In the genomic region with DNA sequence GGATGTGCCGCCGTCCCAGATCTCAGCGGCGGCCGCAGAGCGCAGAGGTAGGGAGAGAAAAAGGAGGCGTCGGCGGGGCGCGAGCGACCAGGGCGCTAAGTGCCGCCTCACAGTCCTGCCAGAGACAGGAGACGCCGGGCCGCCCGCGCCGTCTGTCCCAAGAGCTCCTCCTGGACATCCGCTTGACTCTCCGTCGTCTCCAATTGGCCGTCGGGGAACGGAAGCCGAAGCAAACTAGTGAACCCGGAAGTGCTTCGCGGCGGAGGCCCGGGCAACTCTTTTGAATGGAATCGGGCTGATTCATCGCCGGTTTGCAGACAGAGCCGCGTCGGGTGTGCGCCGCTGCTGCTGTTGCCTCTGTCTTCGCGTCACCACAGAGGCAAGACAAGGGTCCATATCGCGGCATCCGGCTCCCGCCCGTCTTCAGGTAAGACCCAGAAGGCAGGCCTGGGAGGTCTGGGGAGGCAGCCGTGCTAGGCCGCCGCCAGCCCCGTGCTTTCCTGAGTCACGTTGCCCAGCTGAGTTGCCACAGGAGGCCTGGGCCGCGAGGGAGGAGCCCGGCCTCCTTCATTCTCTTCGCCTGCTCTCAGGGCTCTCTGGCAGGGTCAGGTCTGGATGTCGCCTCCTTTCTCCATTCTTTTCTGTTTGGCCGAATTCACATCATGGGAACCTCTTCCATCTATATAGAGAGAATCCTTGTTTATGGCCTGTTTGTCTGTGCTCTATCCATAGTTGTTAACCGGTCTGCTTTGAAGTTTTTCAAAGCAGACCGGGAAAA, we compare ENCODE assay signal across 1 cellular context.
TF ChIP-seq lines count a peak whose summit lies in the region.

TSS of gene PSMD14 (plus strand) at position 248 of the 778 bp plus-strand sequence. CDS start 10,401 bp downstream, outside the sequence.

TF ChIP-seq in HepG2, 621 proteins besides CTCF, POLR2A, EP300 and RAD21 (continued from another document and continues in another):
- 0 out of 2 replicates have a peak, but pooled peaks have one; percentile 76 for TF ChIP-seq CBFB (CRISPR knock-in tag; IDR thresholded peaks at IDR 0.05)
- TF ChIP-seq ZNF790 (CRISPR knock-in tag; IDR thresholded peaks at IDR 0.05; ENCODE audit: borderline replicate concordance), result peak; percentile 85; the same call in 1 of the 2 replicates
- TF ChIP-seq TOPORS (CRISPR knock-in tag; IDR thresholded peaks at IDR 0.05), result 0 out of 2 replicates have a peak, but pooled peaks have one; percentile 34
- TF ChIP-seq NFYB (CRISPR knock-in tag; IDR thresholded peaks at IDR 0.05), result peak; percentile 85
- peak; percentile 92; the same call in 1 of the 2 replicates for TF ChIP-seq ZNF337 (CRISPR knock-in tag; IDR thresholded peaks at IDR 0.05; ENCODE audit: borderline replicate concordance, low read depth)
- TF ChIP-seq RCOR2 (CRISPR knock-in tag; IDR thresholded peaks at IDR 0.05), result peak; percentile 84
- peak; percentile 56; the same call in 1 of the 2 replicates for TF ChIP-seq ZNF644 (CRISPR knock-in tag; IDR thresholded peaks at IDR 0.05; ENCODE audit: low read depth)
- peak; percentile 85 for TF ChIP-seq FOXK1 (CRISPR knock-in tag; IDR thresholded peaks at IDR 0.05; ENCODE audit: borderline replicate concordance, low read depth)
- peak; percentile 65 for TF ChIP-seq NCOA2 (CRISPR knock-in tag; IDR thresholded peaks at IDR 0.05)
- peak; percentile 95 for TF ChIP-seq HOMEZ (CRISPR knock-in tag; IDR thresholded peaks at IDR 0.05; ENCODE audit: low read depth)
- no peak for TF ChIP-seq ZNF674 (CRISPR knock-in tag; IDR thresholded peaks at IDR 0.05; ENCODE audit: low read depth)
- TF ChIP-seq EHMT2 (IDR thresholded peaks at IDR 0.05; ENCODE audit: borderline replicate concordance, low read depth, low read length), result no peak; the same call in 1 of the 2 replicates
- TF ChIP-seq, protein P1, sequence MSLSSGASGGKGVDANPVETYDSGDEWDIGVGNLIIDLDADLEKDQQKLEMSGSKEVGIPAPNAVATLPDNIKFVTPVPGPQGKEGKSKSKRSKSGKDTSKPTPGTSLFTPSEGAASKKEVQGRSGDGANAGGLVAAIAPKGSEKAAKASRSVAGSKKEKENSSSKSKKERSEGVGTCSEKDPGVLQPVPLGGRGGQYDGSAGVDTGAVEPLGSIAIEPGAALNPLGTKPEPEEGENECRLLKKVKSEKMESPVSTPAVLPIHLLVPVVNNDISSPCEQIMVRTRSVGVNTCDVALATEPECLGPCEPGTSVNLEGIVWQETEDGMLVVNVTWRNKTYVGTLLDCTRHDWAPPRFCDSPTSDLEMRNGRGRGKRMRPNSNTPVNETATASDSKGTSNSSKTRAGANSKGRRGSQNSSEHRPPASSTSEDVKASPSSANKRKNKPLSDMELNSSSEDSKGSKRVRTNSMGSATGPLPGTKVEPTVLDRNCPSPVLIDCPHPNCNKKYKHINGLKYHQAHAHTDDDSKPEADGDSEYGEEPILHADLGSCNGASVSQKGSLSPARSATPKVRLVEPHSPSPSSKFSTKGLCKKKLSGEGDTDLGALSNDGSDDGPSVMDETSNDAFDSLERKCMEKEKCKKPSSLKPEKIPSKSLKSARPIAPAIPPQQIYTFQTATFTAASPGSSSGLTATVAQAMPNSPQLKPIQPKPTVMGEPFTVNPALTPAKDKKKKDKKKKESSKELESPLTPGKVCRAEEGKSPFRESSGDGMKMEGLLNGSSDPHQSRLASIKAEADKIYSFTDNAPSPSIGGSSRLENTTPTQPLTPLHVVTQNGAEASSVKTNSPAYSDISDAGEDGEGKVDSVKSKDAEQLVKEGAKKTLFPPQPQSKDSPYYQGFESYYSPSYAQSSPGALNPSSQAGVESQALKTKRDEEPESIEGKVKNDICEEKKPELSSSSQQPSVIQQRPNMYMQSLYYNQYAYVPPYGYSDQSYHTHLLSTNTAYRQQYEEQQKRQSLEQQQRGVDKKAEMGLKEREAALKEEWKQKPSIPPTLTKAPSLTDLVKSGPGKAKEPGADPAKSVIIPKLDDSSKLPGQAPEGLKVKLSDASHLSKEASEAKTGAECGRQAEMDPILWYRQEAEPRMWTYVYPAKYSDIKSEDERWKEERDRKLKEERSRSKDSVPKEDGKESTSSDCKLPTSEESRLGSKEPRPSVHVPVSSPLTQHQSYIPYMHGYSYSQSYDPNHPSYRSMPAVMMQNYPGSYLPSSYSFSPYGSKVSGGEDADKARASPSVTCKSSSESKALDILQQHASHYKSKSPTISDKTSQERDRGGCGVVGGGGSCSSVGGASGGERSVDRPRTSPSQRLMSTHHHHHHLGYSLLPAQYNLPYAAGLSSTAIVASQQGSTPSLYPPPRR (CRISPR knock-in tag; IDR thresholded peaks at IDR 0.05; ENCODE audit: borderline replicate concordance), result peak; percentile 54; the same call in 1 of the 2 replicates
- TF ChIP-seq ZNF441 (CRISPR knock-in tag; IDR thresholded peaks at IDR 0.05; ENCODE audit: borderline replicate concordance), result peak; percentile 73; the same call in 1 of the 2 replicates
- peak; percentile 31; the same call in 1 of the 2 replicates for TF ChIP-seq NCOR1 (IDR thresholded peaks at IDR 0.05; ENCODE audit: borderline replicate concordance, low read length)
- peak; percentile 94 for TF ChIP-seq AHR (CRISPR knock-in tag; IDR thresholded peaks at IDR 0.05)
- TF ChIP-seq, protein P2, sequence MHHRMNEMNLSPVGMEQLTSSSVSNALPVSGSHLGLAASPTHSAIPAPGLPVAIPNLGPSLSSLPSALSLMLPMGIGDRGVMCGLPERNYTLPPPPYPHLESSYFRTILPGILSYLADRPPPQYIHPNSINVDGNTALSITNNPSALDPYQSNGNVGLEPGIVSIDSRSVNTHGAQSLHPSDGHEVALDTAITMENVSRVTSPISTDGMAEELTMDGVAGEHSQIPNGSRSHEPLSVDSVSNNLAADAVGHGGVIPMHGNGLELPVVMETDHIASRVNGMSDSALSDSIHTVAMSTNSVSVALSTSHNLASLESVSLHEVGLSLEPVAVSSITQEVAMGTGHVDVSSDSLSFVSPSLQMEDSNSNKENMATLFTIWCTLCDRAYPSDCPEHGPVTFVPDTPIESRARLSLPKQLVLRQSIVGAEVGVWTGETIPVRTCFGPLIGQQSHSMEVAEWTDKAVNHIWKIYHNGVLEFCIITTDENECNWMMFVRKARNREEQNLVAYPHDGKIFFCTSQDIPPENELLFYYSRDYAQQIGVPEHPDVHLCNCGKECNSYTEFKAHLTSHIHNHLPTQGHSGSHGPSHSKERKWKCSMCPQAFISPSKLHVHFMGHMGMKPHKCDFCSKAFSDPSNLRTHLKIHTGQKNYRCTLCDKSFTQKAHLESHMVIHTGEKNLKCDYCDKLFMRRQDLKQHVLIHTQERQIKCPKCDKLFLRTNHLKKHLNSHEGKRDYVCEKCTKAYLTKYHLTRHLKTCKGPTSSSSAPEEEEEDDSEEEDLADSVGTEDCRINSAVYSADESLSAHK (CRISPR knock-in tag; IDR thresholded peaks at IDR 0.05; ENCODE audit: borderline replicate concordance), result no peak
- 0 out of 2 replicates have a peak, but pooled peaks have one; percentile 60 for TF ChIP-seq ZNF780A (CRISPR knock-in tag; IDR thresholded peaks at IDR 0.05)
- TF ChIP-seq ATAD3A (CRISPR knock-in tag; IDR thresholded peaks at IDR 0.05), result no peak; the same call in 1 of the 2 replicates
- peak; percentile 89; the same call in 1 of the 2 replicates for TF ChIP-seq SMYD3 (CRISPR knock-in tag; IDR thresholded peaks at IDR 0.05)
- no peak for TF ChIP-seq TBP (CRISPR knock-in tag; IDR thresholded peaks at IDR 0.05)
- peak; percentile 64 for TF ChIP-seq MIXL1 (CRISPR knock-in tag; IDR thresholded peaks at IDR 0.05)
- TF ChIP-seq, protein P3, sequence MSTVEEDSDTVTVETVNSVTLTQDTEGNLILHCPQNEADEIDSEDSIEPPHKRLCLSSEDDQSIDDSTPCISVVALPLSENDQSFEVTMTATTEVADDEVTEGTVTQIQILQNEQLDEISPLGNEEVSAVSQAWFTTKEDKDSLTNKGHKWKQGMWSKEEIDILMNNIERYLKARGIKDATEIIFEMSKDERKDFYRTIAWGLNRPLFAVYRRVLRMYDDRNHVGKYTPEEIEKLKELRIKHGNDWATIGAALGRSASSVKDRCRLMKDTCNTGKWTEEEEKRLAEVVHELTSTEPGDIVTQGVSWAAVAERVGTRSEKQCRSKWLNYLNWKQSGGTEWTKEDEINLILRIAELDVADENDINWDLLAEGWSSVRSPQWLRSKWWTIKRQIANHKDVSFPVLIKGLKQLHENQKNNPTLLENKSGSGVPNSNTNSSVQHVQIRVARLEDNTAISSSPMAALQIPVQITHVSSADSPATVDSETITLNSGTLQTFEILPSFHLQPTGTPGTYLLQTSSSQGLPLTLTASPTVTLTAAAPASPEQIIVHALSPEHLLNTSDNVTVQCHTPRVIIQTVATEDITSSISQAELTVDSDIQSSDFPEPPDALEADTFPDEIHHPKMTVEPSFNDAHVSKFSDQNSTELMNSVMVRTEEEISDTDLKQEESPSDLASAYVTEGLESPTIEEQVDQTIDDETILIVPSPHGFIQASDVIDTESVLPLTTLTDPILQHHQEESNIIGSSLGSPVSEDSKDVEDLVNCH (CRISPR knock-in tag; IDR thresholded peaks at IDR 0.05), result no peak
- TF ChIP-seq RNF2 (conservative IDR thresholded peaks at IDR 0.05; ENCODE audit: low read depth), result peak; percentile 92
- TF ChIP-seq SIX1 (CRISPR knock-in tag; IDR thresholded peaks at IDR 0.05; ENCODE audit: borderline replicate concordance), result no peak
- peak; percentile 92; the same call in 1 of the 2 replicates for TF ChIP-seq ZNF232 (CRISPR knock-in tag; IDR thresholded peaks at IDR 0.05; ENCODE audit: borderline replicate concordance)
- no peak for TF ChIP-seq ZFP36 (IDR thresholded peaks at IDR 0.05; ENCODE audit: borderline replicate concordance, low read depth, low read length, partially characterized antibody)
- no peak for TF ChIP-seq ZNF251 (CRISPR knock-in tag; IDR thresholded peaks at IDR 0.05)
- TF ChIP-seq ZNF678 (CRISPR knock-in tag; IDR thresholded peaks at IDR 0.05), result peak; percentile 97
- TF ChIP-seq, protein P4, sequence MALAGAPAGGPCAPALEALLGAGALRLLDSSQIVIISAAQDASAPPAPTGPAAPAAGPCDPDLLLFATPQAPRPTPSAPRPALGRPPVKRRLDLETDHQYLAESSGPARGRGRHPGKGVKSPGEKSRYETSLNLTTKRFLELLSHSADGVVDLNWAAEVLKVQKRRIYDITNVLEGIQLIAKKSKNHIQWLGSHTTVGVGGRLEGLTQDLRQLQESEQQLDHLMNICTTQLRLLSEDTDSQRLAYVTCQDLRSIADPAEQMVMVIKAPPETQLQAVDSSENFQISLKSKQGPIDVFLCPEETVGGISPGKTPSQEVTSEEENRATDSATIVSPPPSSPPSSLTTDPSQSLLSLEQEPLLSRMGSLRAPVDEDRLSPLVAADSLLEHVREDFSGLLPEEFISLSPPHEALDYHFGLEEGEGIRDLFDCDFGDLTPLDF (CRISPR knock-in tag; IDR thresholded peaks at IDR 0.05), result peak; percentile 58
- TF ChIP-seq, protein P5, sequence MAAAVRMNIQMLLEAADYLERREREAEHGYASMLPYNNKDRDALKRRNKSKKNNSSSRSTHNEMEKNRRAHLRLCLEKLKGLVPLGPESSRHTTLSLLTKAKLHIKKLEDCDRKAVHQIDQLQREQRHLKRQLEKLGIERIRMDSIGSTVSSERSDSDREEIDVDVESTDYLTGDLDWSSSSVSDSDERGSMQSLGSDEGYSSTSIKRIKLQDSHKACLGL (CRISPR knock-in tag; IDR thresholded peaks at IDR 0.05), result peak; percentile 97; the same call in 1 of the 2 replicates
- TF ChIP-seq SP5 (CRISPR knock-in tag; IDR thresholded peaks at IDR 0.05; ENCODE audit: borderline replicate concordance, low read depth), result no peak; the same call in 1 of the 2 replicates
- peak; percentile 96 for TF ChIP-seq RBFOX2 (IDR thresholded peaks at IDR 0.05; ENCODE audit: low read depth, low read length)
- TF ChIP-seq GRHL1 (CRISPR knock-in tag; conservative IDR thresholded peaks at IDR 0.05), result no peak
- TF ChIP-seq GPN1 (CRISPR knock-in tag; IDR thresholded peaks at IDR 0.05; ENCODE audit: borderline replicate concordance), result no peak
- no peak; the same call in 1 of the 2 replicates for TF ChIP-seq ZNF414 (CRISPR knock-in tag; IDR thresholded peaks at IDR 0.05)
- TF ChIP-seq FOSL2 (CRISPR knock-in tag; IDR thresholded peaks at IDR 0.05), result peak; percentile 94
- peak; percentile 96 for TF ChIP-seq TGIF2 (CRISPR knock-in tag; IDR thresholded peaks at IDR 0.05)
- TF ChIP-seq ELF3 (CRISPR knock-in tag; IDR thresholded peaks at IDR 0.05), result peak; percentile 97
- peak; percentile 80 for TF ChIP-seq ZNF160 (CRISPR knock-in tag; IDR thresholded peaks at IDR 0.05)
- TF ChIP-seq SMARCE1 (IDR thresholded peaks at IDR 0.05; ENCODE audit: borderline replicate concordance), result no peak
- no peak for TF ChIP-seq ZFP82 (CRISPR knock-in tag; IDR thresholded peaks at IDR 0.05; ENCODE audit: borderline replicate concordance)
- TF ChIP-seq CHD2 (IDR thresholded peaks at IDR 0.05; ENCODE audit: low read depth, low read length), result no peak
- TF ChIP-seq ZNF430 (CRISPR knock-in tag; IDR thresholded peaks at IDR 0.05), result peak; percentile 98
- 0 out of 2 replicates have a peak, but pooled peaks have one; percentile 51 for TF ChIP-seq REXO4 (CRISPR knock-in tag; IDR thresholded peaks at IDR 0.05; ENCODE audit: borderline replicate concordance)
- no peak for TF ChIP-seq ZNF432 (CRISPR knock-in tag; IDR thresholded peaks at IDR 0.05; ENCODE audit: borderline replicate concordance)
- no peak for TF ChIP-seq ARNT (IDR thresholded peaks at IDR 0.05)
- peak; percentile 95 for TF ChIP-seq ZNF883 (CRISPR knock-in tag; IDR thresholded peaks at IDR 0.05; ENCODE audit: not compliant biosample characterization)
- peak; percentile 93 for TF ChIP-seq NFKBIZ (CRISPR knock-in tag; IDR thresholded peaks at IDR 0.05)
